ENCODE assay signal across 21 cellular contexts in genomic region chr4:161881370-161881769, GRCh38.
DNase-seq lines count a peak whose midpoint lies in the region; ATAC-seq, FAIRE-seq and TF ChIP-seq lines count a peak whose summit lies in the region.
"Had no signal": no experiment of that assay in that cellular context is flagged by ENCODE, and none has a peak within 500 bp of the region (broad histone marks: within the 10 kb centered on the region; RNA-seq: fewer than 3 reads in every experiment).

No MANE protein-coding gene starts in this region.

- intact Hi-C loops in adrenal gland (cut with DNase I) (no loop called here), vagina (cut with DNase I) (no loop called here)

- CTCF ChIA-PET in A549 (lab: Yijun Ruan, JAX), result no interaction called here

- H3K27ac ChIP-seq in A549 (no peak overlapping the region), WERI-Rb-1 (peak overlapping the region; percentile 28; the same call in 1 of the 2 replicates), adrenal gland (no peak overlapping the region), vagina (no peak overlapping the region)
- H3K27ac ChIP-seq: BLaER1, C4-2B had no signal

- H3K4me2 ChIP-seq in A549, result no peak overlapping the region
- H3K4me2 ChIP-seq: BLaER1, GM23338 had no signal

- FAIRE-seq in A549 (lab: Jason Lieb, UNC), result no peak
- peak; percentile 72 for FAIRE-seq in D721Med (lab: Jason Lieb, UNC)
- FAIRE-seq: GM12878, GM19239 had no signal

- TF ChIP-seq RAD21 in A549 (conservative IDR thresholded peaks at IDR 0.05 in 1 of 2, IDR thresholded peaks at IDR 0.05 in 1 of 2), result no peak

- no peaks in the 10 kb centered on the region for H3K4me1 ChIP-seq in A549
- H3K4me1 ChIP-seq in adrenal gland (replicated peaks in 1 of 2), result no peaks in the 10 kb centered on the region
- H3K4me1 ChIP-seq in vagina, result no peaks in the 10 kb centered on the region
- H3K4me1 ChIP-seq: BLaER1, Caco-2 had no signal

- H3K27me3 ChIP-seq in WERI-Rb-1 (ENCODE audit: insufficient read depth, low read depth, severe bottlenecking) (no peaks in the 10 kb centered on the region), adrenal gland (no peaks in the 10 kb centered on the region), vagina (no peaks in the 10 kb centered on the region)
- H3K27me3 ChIP-seq: BLaER1 had no signal

- TF ChIP-seq CTCF in A549 (IDR thresholded peaks at IDR 0.05) (no peak), D721Med (IDR thresholded peaks at IDR 0.05; ENCODE audit: insufficient read depth, missing control alignments) (no peak), WERI-Rb-1 (IDR thresholded peaks at IDR 0.05; ENCODE audit: low read depth, low read length) (no peak), adrenal gland (IDR thresholded peaks at IDR 0.05) (no peak), vagina (IDR thresholded peaks at IDR 0.05) (no peak)

- no peak for ATAC-seq in A549
- ATAC-seq: CD8-positive, alpha-beta T cell; GM12878; GM23338 had no signal

- no peak overlapping the region for H3K4me3 ChIP-seq in A549
- no peak overlapping the region for H3K4me3 ChIP-seq in WERI-Rb-1 (ENCODE audit: low read depth, low read length)
- no peak overlapping the region for H3K4me3 ChIP-seq in adrenal gland
- H3K4me3 ChIP-seq in vagina, result no peak overlapping the region
- H3K4me3 ChIP-seq: BLaER1, GM12878, GM23338 had no signal

- DNase-seq in A549 (ENCODE audit: low read depth in 1 of 2, low spot score in 1 of 2) (no peak), D721Med (ENCODE audit: insufficient read length, low spot score) (no peak), WERI-Rb-1 (no peak), activated gamma-delta T cell (lab: John Stamatoyannopoulos, UW) (no peak), adrenal gland (no peak), vagina (ENCODE audit: extremely low spot score in 2 of 2) (no peak)
- DNase-seq: 8988T; Caco-2; CD4-positive, CD25-positive, alpha-beta regulatory T cell; CD8-positive, alpha-beta T cell; DMS 273 treated with DMSO at 0.1 percent for 48 hours; DMS79; EL; GDM1; H9; HFFc6 had no signal

- TF ChIP-seq POLR2A in A549 (IDR thresholded peaks at IDR 0.05; ENCODE audit: low read length) (no peak), adrenal gland (IDR thresholded peaks at IDR 0.05) (no peak), vagina (IDR thresholded peaks at IDR 0.05) (no peak)

- H3K36me3 ChIP-seq in WERI-Rb-1 (no peaks in the 10 kb centered on the region), adrenal gland (replicated peaks in 1 of 2) (no peaks in the 10 kb centered on the region), vagina (no peaks in the 10 kb centered on the region)
- H3K36me3 ChIP-seq: BLaER1 had no signal

- no peak for TF ChIP-seq EP300 in A549 (IDR thresholded peaks at IDR 0.05)

- WGBS in A549 (ENCODE audit: missing lambda C conversion rate), result 71% methylated on average over 4 of the region's 4 CpGs
- 68 to 78% (median 75%) methylated on average over 4 of the region's 4 CpGs for WGBS in adrenal gland, 4 donors

- POLR2A ChIA-PET in A549 (lab: Yijun Ruan, JAX), result no interaction called here

- H3K9me3 ChIP-seq in A549 (no peaks in the 10 kb centered on the region), WERI-Rb-1 (ENCODE audit: severe bottlenecking) (no peaks in the 10 kb centered on the region), adrenal gland (replicated peaks in 1 of 3) (no peaks in the 10 kb centered on the region), vagina (no peaks in the 10 kb centered on the region)
- H3K9me3 ChIP-seq: BLaER1, Caco-2 had no signal

TF ChIP-seq in A549, 52 proteins besides CTCF, POLR2A, EP300 and RAD21:
- no peak for TF ChIP-seq HDAC2 (IDR thresholded peaks at IDR 0.05)
- TF ChIP-seq MAFK (IDR thresholded peaks at IDR 0.05; ENCODE audit: partially characterized antibody), result peak; percentile 30
